Comparison of ENCODE assay signal across 39 cellular contexts in the genomic region with DNA sequence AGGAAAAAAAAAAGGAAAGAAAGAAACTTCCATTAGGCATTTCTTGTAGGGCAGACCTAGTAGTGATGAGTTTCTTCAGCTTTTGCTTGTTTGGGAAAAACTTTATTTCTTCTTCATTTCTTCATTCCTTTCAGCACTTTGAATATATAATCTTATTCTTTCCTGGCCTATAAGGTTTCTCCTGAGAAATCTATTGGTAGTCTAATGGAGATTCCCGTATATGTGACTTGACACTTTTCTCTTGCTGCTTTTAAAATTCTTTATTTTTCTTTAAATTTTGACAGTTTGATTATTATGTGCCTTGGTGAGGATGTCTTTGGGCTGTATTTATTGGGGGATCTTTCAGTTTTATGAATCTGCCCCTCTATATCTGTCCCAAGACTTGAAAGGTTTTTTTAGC.
"Had no signal": no experiment of that assay in that cellular context is flagged by ENCODE, and none has a peak within 500 bp of the region (broad histone marks: within the 10 kb centered on the region; RNA-seq: fewer than 3 reads in every experiment).

No MANE protein-coding gene starts in this region.

- H3K4me3 ChIP-seq: adrenal gland, ascending aorta, body of pancreas, breast epithelium, cardiac muscle cell had no signal

- H3K4me3 Mint-ChIP-seq: activated naive CD4-positive, alpha-beta T cell treated with anti-CD3 and anti-CD28 coated beads for 36 hours; activated naive CD4-positive, alpha-beta T cell treated with anti-CD3 and anti-CD28 coated beads, Interleukin-2, amount 10 ng/mL, durations not matched to agents 7 days and 5 days; activated naive CD4-positive, alpha-beta T cell treated with anti-CD3 and anti-CD28 coated beads, Interleukin-2, amount 50 U/mL, for 24 hours; activated naive CD8-positive, alpha-beta T cell; activated naive CD8-positive, alpha-beta T cell treated with anti-CD3 and anti-CD28 coated beads for 36 hours; activated naive CD8-positive, alpha-beta T cell treated with anti-CD3 and anti-CD28 coated beads, Interleukin-2, amount 10 ng/mL, durations not matched to agents 7 days and 5 days; activated naive CD8-positive, alpha-beta T cell treated with anti-CD3 and anti-CD28 coated beads, Interleukin-2, amount 50 U/mL, for 24 hours; activated T-cell treated with anti-CD3 and anti-CD28 coated beads, Interleukin-2, amount 50 U/mL, for 4 hours; activated T-cell treated with anti-CD3 and anti-CD28 coated beads, Interleukin-2, amount 50 U/mL, for 72 hours; activated T-helper 1 cell treated with anti-CD3 and anti-CD28 coated beads, Interleukin-12 subunit alpha, Interleukin-12 subunit beta, Interleukin-2, Interleukin-4 antibody, amounts not matched to agents 30 ng/mL and 10 ng/mL and 1 ng/mL, durations not matched to agents 14 hours and 24 hours and 36 hours; activated T-helper 17 cell treated with anti-CD3 and anti-CD28 coated beads, Interleukin-2, amount 50 U/mL, for 72 hours; central memory CD8-positive, alpha-beta T cell had no signal

- H3K27ac ChIP-seq: adrenal gland, ascending aorta, body of pancreas, brain microvascular endothelial cell, breast epithelium, cardiac muscle cell had no signal

- H3K9me3 ChIP-seq: adrenal gland, ascending aorta, breast epithelium had no signal

- ATAC-seq: activated naive CD4-positive, alpha-beta T cell treated with anti-CD3 and anti-CD28 coated beads, Interleukin-2, amount 50 U/mL, for 72 hours; activated naive CD8-positive, alpha-beta T cell treated with anti-CD3 and anti-CD28 coated beads, Interleukin-2, amount 50 U/mL, for 24 hours; activated T-cell treated with anti-CD3 and anti-CD28 coated beads, Interleukin-2, amount 50 U/mL, for 4 hours; activated T-cell treated with anti-CD3 and anti-CD28 coated beads, Interleukin-2, amount 50 U/mL, for 72 hours; activated T-helper 17 cell treated with anti-CD3 and anti-CD28 coated beads, Interleukin-2, amount 50 U/mL, for 72 hours; body of pancreas had no signal

- DNase-seq: activated effector memory CD4-positive, alpha-beta T cell treated with anti-CD3 and anti-CD28 coated beads, Interleukin-2, amount 50 U/mL, for 16 hours; activated effector memory CD4-positive, alpha-beta T cell treated with Interleukin-2 at 50 U/mL for 16 hours; activated gamma-delta T cell; activated gamma-delta T cell treated with Interleukin-2 at 50 U/mL for 16 hours; activated naive CD4-positive, alpha-beta T cell; activated naive CD4-positive, alpha-beta T cell treated with anti-CD3 and anti-CD28 coated beads for 36 hours; activated naive CD4-positive, alpha-beta T cell treated with anti-CD3 and anti-CD28 coated beads, Interleukin-2, amount 10 ng/mL, durations not matched to agents 7 days and 5 days; activated naive CD4-positive, alpha-beta T cell treated with anti-CD3 and anti-CD28 coated beads, Interleukin-2, amount 50 U/mL, for 16 hours; activated naive CD4-positive, alpha-beta T cell treated with Interleukin-2 at 50 U/mL for 16 hours; activated naive CD8-positive, alpha-beta T cell treated with anti-CD3 and anti-CD28 coated beads for 36 hours; activated naive CD8-positive, alpha-beta T cell treated with anti-CD3 and anti-CD28 coated beads, Interleukin-2, amount 10 ng/mL, durations not matched to agents 7 days and 5 days; activated naive CD8-positive, alpha-beta T cell treated with anti-CD3 and anti-CD28 coated beads, Interleukin-2, amount 50 U/mL, for 24 hours; activated T-cell treated with anti-CD3 and anti-CD28 coated beads, Interleukin-2, amount 50 U/mL, for 4 hours; activated T-cell treated with anti-CD3 and anti-CD28 coated beads, Interleukin-2, amount 50 U/mL, for 48 hours; activated T-cell treated with anti-CD3 and anti-CD28 coated beads, Interleukin-2, amount 50 U/mL, for 72 hours; adrenal gland; amniotic stem cell; amygdala; anterior cingulate cortex; aorta; body of pancreas; brain microvascular endothelial cell; caudate nucleus; central memory CD4-positive, alpha-beta T cell; cerebellar nuclear complex had no signal

- H3K27ac Mint-ChIP-seq: activated naive CD4-positive, alpha-beta T cell treated with anti-CD3 and anti-CD28 coated beads for 36 hours; activated naive CD4-positive, alpha-beta T cell treated with anti-CD3 and anti-CD28 coated beads, Interleukin-2, amount 10 ng/mL, durations not matched to agents 7 days and 5 days; activated naive CD4-positive, alpha-beta T cell treated with anti-CD3 and anti-CD28 coated beads, Interleukin-2, amount 50 U/mL, for 24 hours; activated naive CD4-positive, alpha-beta T cell treated with anti-CD3 and anti-CD28 coated beads, Interleukin-2, amount 50 U/mL, for 72 hours; activated naive CD8-positive, alpha-beta T cell; activated naive CD8-positive, alpha-beta T cell treated with anti-CD3 and anti-CD28 coated beads for 36 hours; activated naive CD8-positive, alpha-beta T cell treated with anti-CD3 and anti-CD28 coated beads, Interleukin-2, amount 10 ng/mL, durations not matched to agents 7 days and 5 days; activated naive CD8-positive, alpha-beta T cell treated with anti-CD3 and anti-CD28 coated beads, Interleukin-2, amount 50 U/mL, for 24 hours; activated T-cell treated with anti-CD3 and anti-CD28 coated beads, Interleukin-2, amount 50 U/mL, for 72 hours; activated T-helper 1 cell treated with anti-CD3 and anti-CD28 coated beads, Interleukin-12 subunit alpha, Interleukin-12 subunit beta, Interleukin-2, Interleukin-4 antibody, amounts not matched to agents 30 ng/mL and 10 ng/mL and 1 ng/mL, durations not matched to agents 14 hours and 24 hours and 36 hours; activated T-helper 17 cell treated with anti-CD3 and anti-CD28 coated beads, Interleukin-2, amount 50 U/mL, for 72 hours; activated T-helper 2 cell treated with anti-CD3 and anti-CD28 coated beads, Interferon-gamma antibody, Interleukin-2, Interleukin-4, amounts not matched to agents 10 μg/mL and 5 μg/mL and 100 μg/mL, durations not matched to agents 14 hours and 24 hours and 36 hours; brain had no signal

- H3K36me3 ChIP-seq: adrenal gland, ascending aorta, brain microvascular endothelial cell, breast epithelium, cardiac muscle cell had no signal

- H3K9me3 Mint-ChIP-seq: activated naive CD4-positive, alpha-beta T cell treated with anti-CD3 and anti-CD28 coated beads for 36 hours; activated naive CD4-positive, alpha-beta T cell treated with anti-CD3 and anti-CD28 coated beads, Interleukin-2, amount 50 U/mL, for 24 hours; activated naive CD4-positive, alpha-beta T cell treated with anti-CD3 and anti-CD28 coated beads, Interleukin-2, amount 50 U/mL, for 72 hours; activated naive CD8-positive, alpha-beta T cell treated with anti-CD3 and anti-CD28 coated beads, Interleukin-2, amount 50 U/mL, for 24 hours; activated T-cell treated with anti-CD3 and anti-CD28 coated beads, Interleukin-2, amount 50 U/mL, for 4 hours; activated T-cell treated with anti-CD3 and anti-CD28 coated beads, Interleukin-2, amount 50 U/mL, for 72 hours; activated T-helper 17 cell treated with anti-CD3 and anti-CD28 coated beads, Interleukin-2, amount 50 U/mL, for 72 hours; central memory CD8-positive, alpha-beta T cell had no signal

- H3K4me1 ChIP-seq: ascending aorta, breast epithelium had no signal

- FAIRE-seq: astrocyte, bronchial epithelial cell, colon had no signal

- H3K36me3 Mint-ChIP-seq: activated naive CD4-positive, alpha-beta T cell treated with anti-CD3 and anti-CD28 coated beads, Interleukin-2, amount 50 U/mL, for 24 hours; activated naive CD8-positive, alpha-beta T cell treated with anti-CD3 and anti-CD28 coated beads for 36 hours; brain had no signal

- H3K27me3 ChIP-seq: adrenal gland, ascending aorta, body of pancreas, brain microvascular endothelial cell, breast epithelium had no signal
